8 cellular contexts compared by ENCODE assay signal in genomic region chr18:31498450-31499156, GRCh38. TPM values are rescaled to one million over a fixed set of nuclear protein-coding genes. Genes with fewer than 3 reads are reported as not detected.
DNase-seq lines count a peak whose midpoint lies in the region; ATAC-seq and TF ChIP-seq lines count a peak whose summit lies in the region.

No MANE protein-coding gene starts in this region.

- H3K9ac ChIP-seq in SK-N-MC (ENCODE audit: insufficient read length): no peak overlapping the region

- H3K36me3 Mint-ChIP-seq in glutamatergic neuron (ENCODE audit: unreplicated experiment): no peaks in the 10 kb centered on the region

- peaks cover 9% of the 10 kb centered on the region for H3K27me3 Mint-ChIP-seq in glutamatergic neuron (ENCODE audit: unreplicated experiment)

- in situ Hi-C loops in GM13977 (cut with MboI; ENCODE audit: low pct_unique_long_range_greater_than_20kb, low sequenced_read_pairs, unreplicated experiment): no loop called here
- in situ Hi-C loops in gastrocnemius medialis (cut with MboI; ENCODE audit: low sequenced_read_pairs in 4 of 4): no loop called here

- H3K4me1 ChIP-seq in gastrocnemius medialis: peaks cover 0 to 4% of the 10 kb centered on the region in 2 donors

- peaks cover 6% of the 10 kb centered on the region for H3K4me1 Mint-ChIP-seq in glutamatergic neuron (ENCODE audit: low read depth, unreplicated experiment)

- no peaks in the 10 kb centered on the region for H3K36me3 ChIP-seq in SK-N-MC (ENCODE audit: insufficient read depth, low read length)
- no peaks in the 10 kb centered on the region for H3K36me3 ChIP-seq in gastrocnemius medialis

- TF ChIP-seq CTCF in GM13977 (IDR thresholded peaks at IDR 0.05; ENCODE audit: extremely low read depth, insufficient read depth, missing control alignments): no peak
- TF ChIP-seq CTCF in glutamatergic neuron (IDR thresholded peaks at IDR 0.05; ENCODE audit: partially characterized antibody, unreplicated experiment): no peak
- TF ChIP-seq CTCF in gastrocnemius medialis (IDR thresholded peaks at IDR 0.05 in 4 of 5, conservative IDR thresholded peaks at IDR 0.05 in 1 of 5): no peak

- peak overlapping the region; percentile 50 for H3K27ac Mint-ChIP-seq in glutamatergic neuron (ENCODE audit: unreplicated experiment)

- H3K27ac ChIP-seq in SK-N-MC: no peak overlapping the region
- H3K27ac ChIP-seq in gastrocnemius medialis: no peak overlapping the region

- peak overlapping the region; percentile 95 for H3K4me3 Mint-ChIP-seq in glutamatergic neuron (ENCODE audit: unreplicated experiment)

- peak; percentile 34 for DNase-seq in GM13977 (ENCODE audit: low spot score)
- no peak for DNase-seq in SK-N-MC (ENCODE audit: low read depth, low spot score)
- no peak for DNase-seq in glutamatergic neuron
- no peak for DNase-seq in gastrocnemius medialis
- DNase-seq in central memory CD4-positive, alpha-beta T cell: no peak
- no peak for DNase-seq in sciatic nerve (ENCODE audit: low spot score)
- DNase-seq in Ammon's horn (ENCODE audit: low spot score): no peak

- intact Hi-C loops in gastrocnemius medialis (cut with DNase I; ENCODE audit: low total_unique reads) (no loop called here), sciatic nerve (cut with DNase I) (no loop called here)

- TF ChIP-seq POLR2A in gastrocnemius medialis (IDR thresholded peaks at IDR 0.05): no peak

- H3K27me3 ChIP-seq in gastrocnemius medialis: peaks cover 0 to 11% (median 0%) of the 10 kb centered on the region in 3 donors

- ATAC-seq in HG02623 (IDR thresholded peaks at IDR 0.05; ENCODE audit: unreplicated experiment) (peak; percentile 9), gastrocnemius medialis (peak in 1 of 2 donors; percentile 14), sciatic nerve (no peak)

- H3K4me3 ChIP-seq in SK-N-MC (peak overlapping the region; percentile 59), gastrocnemius medialis (peak overlapping the region; percentile 48 to 65 (median 58))

- peaks cover 2% of the 10 kb centered on the region for H3K9me3 Mint-ChIP-seq in glutamatergic neuron (ENCODE audit: unreplicated experiment)

- H3K9me3 ChIP-seq in SK-N-MC (ENCODE audit: low read depth, low read length): no peaks in the 10 kb centered on the region
- no peaks in the 10 kb centered on the region for H3K9me3 ChIP-seq in gastrocnemius medialis

RNA-seq across cellular contexts. Expression of gene DSG2, which starts 0.6 kb away (rescaled TPM):
- 8.2 TPM for total RNA-seq in glutamatergic neuron (ENCODE audit: unreplicated experiment)
- 1 to 10 TPM in 3 of 4 donors, under 1 TPM in 1; 0.61 to 3.7 (median 2.0) TPM for total RNA-seq in gastrocnemius medialis
- 10.8 TPM for total RNA-seq in sciatic nerve

RNA-seq across cellular contexts. Expression of gene DSG3, which starts 51.1 kb away (rescaled TPM):
- not detected for total RNA-seq in glutamatergic neuron (ENCODE audit: unreplicated experiment)
- not detected for total RNA-seq in gastrocnemius medialis
- not detected for total RNA-seq in sciatic nerve
